ENCODE assay signal across 32 cellular contexts in the genomic region with DNA sequence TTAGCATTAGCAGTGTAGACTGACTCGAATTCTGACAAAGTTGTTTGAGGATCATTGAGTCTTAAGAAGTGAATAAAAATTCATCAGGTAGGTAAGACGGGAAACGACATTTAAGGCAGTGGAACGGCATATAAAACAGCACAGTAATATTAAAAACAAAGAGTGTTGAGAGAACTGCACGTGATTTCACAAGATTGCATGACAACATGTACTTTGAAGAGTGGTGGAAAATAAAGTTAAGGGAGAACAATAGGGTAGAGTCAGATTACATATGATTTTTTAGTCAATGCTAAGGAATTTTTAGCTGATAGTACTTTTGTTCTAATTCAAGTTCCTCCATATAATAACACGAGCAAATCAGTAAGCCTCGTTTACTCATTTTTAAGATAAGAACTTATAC.
"Had no signal": no experiment of that assay in that cellular context is flagged by ENCODE, and none has a peak within 500 bp of the region (broad histone marks: within the 10 kb centered on the region; RNA-seq: fewer than 3 reads in every experiment).

No MANE protein-coding gene starts in this region.

- H3K9me3 ChIP-seq: adrenal gland, gastrocnemius medialis, left ventricle myocardium inferior, neutrophil, prostate gland, uterus had no signal

- H3K4me3 Mint-ChIP-seq: activated CD4-positive, alpha-beta memory T cell treated with anti-CD3 and anti-CD28 coated beads for 36 hours; activated CD4-positive, alpha-beta T cell treated with anti-CD3 and anti-CD28 coated beads, Interleukin-2, amount 10 ng/mL, durations not matched to agents 24 days and 14 days; activated naive CD4-positive, alpha-beta T cell treated with anti-CD3 and anti-CD28 coated beads for 36 hours; activated naive CD8-positive, alpha-beta T cell treated with anti-CD3 and anti-CD28 coated beads for 36 hours; activated T-helper 1 cell treated with anti-CD3 and anti-CD28 coated beads, Interleukin-12 subunit alpha, Interleukin-12 subunit beta, Interleukin-2, Interleukin-4 antibody, amounts not matched to agents 30 ng/mL and 10 ng/mL and 1 ng/mL, durations not matched to agents 14 hours and 24 hours and 36 hours; nephron; stimulated activated memory B cell treated with anti-CD40 and anti-IgM and Interleukin-4, amounts not matched to agents 10 μg/mL and 1 μg/mL and 100 μg/mL, for 72 hours; stimulated activated naive CD8-positive, alpha-beta T cell treated with anti-CD3 and anti-CD28 coated beads, Interleukin-15, amount 100 ng/mL, for 72 hours; type B pancreatic cell had no signal

- DNase-seq: activated CD4-positive, alpha-beta memory T cell treated with anti-CD3 and anti-CD28 coated beads for 36 hours; activated CD4-positive, alpha-beta T cell treated with anti-CD3 and anti-CD28 coated beads, Interleukin-2, amount 10 ng/mL, durations not matched to agents 24 days and 14 days; activated CD4-positive, CD25-positive, alpha-beta regulatory T cell treated with anti-CD3 and anti-CD28 coated beads, Interleukin-2, amount 50 U/mL, for 72 hours; activated CD8-positive, alpha-beta memory T cell treated with anti-CD3 and anti-CD28 coated beads, Interleukin-2, amount 50 U/mL, for 4 hours; activated effector memory CD4-positive, alpha-beta T cell treated with anti-CD3 and anti-CD28 coated beads, Interleukin-2, amount 50 U/mL, for 16 hours; activated naive CD4-positive, alpha-beta T cell treated with anti-CD3 and anti-CD28 coated beads for 36 hours; activated naive CD8-positive, alpha-beta T cell treated with anti-CD3 and anti-CD28 coated beads for 36 hours; activated T-cell treated with anti-CD3 and anti-CD28 coated beads, Interleukin-2, amount 50 U/mL, for 1 hour; adrenal gland; aorta; dorsolateral prefrontal cortex; effector memory CD4-positive, alpha-beta T cell; gastrocnemius medialis; glutamatergic neuron; islet precursor cell; left ventricle myocardium inferior; stimulated activated CD4-positive, alpha-beta T cell treated with anti-CD3 and anti-CD28 coated beads, Interleukin-1b, Interleukin-23, amount 100 ng/mL, for 48 hours; stimulated activated CD4-positive, alpha-beta T cell treated with anti-CD3 and anti-CD28 coated beads, Interleukin-4, amount 100 ng/mL, for 4 hours; stimulated activated CD8-positive, alpha-beta memory T cell treated with anti-CD3 and anti-CD28 coated beads, Interleukin-4, amount 100 ng/mL, for 48 hours; stimulated activated naive CD8-positive, alpha-beta T cell treated with anti-CD3 and anti-CD28 coated beads, Interleukin-15, amount 100 ng/mL, for 72 hours; substantia nigra; T-helper 2 cell; uterus had no signal

- H3K27ac Mint-ChIP-seq: activated CD4-positive, alpha-beta memory T cell treated with anti-CD3 and anti-CD28 coated beads for 36 hours; activated CD4-positive, alpha-beta T cell treated with anti-CD3 and anti-CD28 coated beads, Interleukin-2, amount 10 ng/mL, durations not matched to agents 24 days and 14 days; activated naive CD4-positive, alpha-beta T cell treated with anti-CD3 and anti-CD28 coated beads for 36 hours; activated naive CD8-positive, alpha-beta T cell treated with anti-CD3 and anti-CD28 coated beads for 36 hours; activated T-helper 1 cell treated with anti-CD3 and anti-CD28 coated beads, Interleukin-12 subunit alpha, Interleukin-12 subunit beta, Interleukin-2, Interleukin-4 antibody, amounts not matched to agents 30 ng/mL and 10 ng/mL and 1 ng/mL, durations not matched to agents 14 hours and 24 hours and 36 hours; nephron; stimulated activated memory B cell treated with anti-CD40 and anti-IgM and Interleukin-4, amounts not matched to agents 10 μg/mL and 1 μg/mL and 100 μg/mL, for 72 hours; stimulated activated naive CD8-positive, alpha-beta T cell treated with anti-CD3 and anti-CD28 coated beads, Interleukin-15, amount 100 ng/mL, for 72 hours; type B pancreatic cell had no signal

- H3K4me1 ChIP-seq: adrenal gland, gastrocnemius medialis, left ventricle myocardium inferior, prostate gland, uterus had no signal

- H3K27me3 Mint-ChIP-seq: activated CD4-positive, alpha-beta memory T cell treated with anti-CD3 and anti-CD28 coated beads for 36 hours; activated CD4-positive, alpha-beta T cell treated with anti-CD3 and anti-CD28 coated beads, Interleukin-2, amount 10 ng/mL, durations not matched to agents 24 days and 14 days; activated naive CD8-positive, alpha-beta T cell treated with anti-CD3 and anti-CD28 coated beads for 36 hours; stimulated activated memory B cell treated with anti-CD40 and anti-IgM and Interleukin-4, amounts not matched to agents 10 μg/mL and 1 μg/mL and 100 μg/mL, for 72 hours; stimulated activated naive CD8-positive, alpha-beta T cell treated with anti-CD3 and anti-CD28 coated beads, Interleukin-15, amount 100 ng/mL, for 72 hours; type B pancreatic cell had no signal

- H3K4me2 ChIP-seq: smooth muscle cell had no signal

- H3K27ac ChIP-seq: adrenal gland, coronary artery, dorsolateral prefrontal cortex, gastrocnemius medialis, left ventricle myocardium inferior, neutrophil, prostate gland, uterus had no signal

- H3K9me3 Mint-ChIP-seq: activated CD4-positive, alpha-beta T cell treated with anti-CD3 and anti-CD28 coated beads, Interleukin-2, amount 10 ng/mL, durations not matched to agents 24 days and 14 days; activated naive CD4-positive, alpha-beta T cell treated with anti-CD3 and anti-CD28 coated beads for 36 hours; activated T-helper 1 cell treated with anti-CD3 and anti-CD28 coated beads, Interleukin-12 subunit alpha, Interleukin-12 subunit beta, Interleukin-2, Interleukin-4 antibody, amounts not matched to agents 30 ng/mL and 10 ng/mL and 1 ng/mL, durations not matched to agents 14 hours and 24 hours and 36 hours; nephron; stimulated activated memory B cell treated with anti-CD40 and anti-IgM and Interleukin-4, amounts not matched to agents 10 μg/mL and 1 μg/mL and 100 μg/mL, for 72 hours; stimulated activated naive CD8-positive, alpha-beta T cell treated with anti-CD3 and anti-CD28 coated beads, Interleukin-15, amount 100 ng/mL, for 72 hours; type B pancreatic cell had no signal

- H3K4me1 Mint-ChIP-seq: activated CD4-positive, alpha-beta T cell treated with anti-CD3 and anti-CD28 coated beads, Interleukin-2, amount 10 ng/mL, durations not matched to agents 24 days and 14 days; activated naive CD8-positive, alpha-beta T cell treated with anti-CD3 and anti-CD28 coated beads for 36 hours; nephron; stimulated activated naive CD8-positive, alpha-beta T cell treated with anti-CD3 and anti-CD28 coated beads, Interleukin-15, amount 100 ng/mL, for 72 hours had no signal

- H3K36me3 Mint-ChIP-seq: activated CD4-positive, alpha-beta memory T cell treated with anti-CD3 and anti-CD28 coated beads for 36 hours; activated naive CD8-positive, alpha-beta T cell treated with anti-CD3 and anti-CD28 coated beads for 36 hours; stimulated activated memory B cell treated with anti-CD40 and anti-IgM and Interleukin-4, amounts not matched to agents 10 μg/mL and 1 μg/mL and 100 μg/mL, for 72 hours had no signal

- H3K36me3 ChIP-seq: adrenal gland, gastrocnemius medialis, left ventricle myocardium inferior, neutrophil, prostate gland, uterus had no signal

- H3K27me3 ChIP-seq: adrenal gland, dorsolateral prefrontal cortex, gastrocnemius medialis, neutrophil, uterus had no signal

- H3K4me3 ChIP-seq: adrenal gland, coronary artery, dorsolateral prefrontal cortex, gastrocnemius medialis, left ventricle myocardium inferior, lung, prostate gland, smooth muscle cell, uterus had no signal
